Comparison of ENCODE assay signal across 18 cellular contexts in the genomic region with DNA sequence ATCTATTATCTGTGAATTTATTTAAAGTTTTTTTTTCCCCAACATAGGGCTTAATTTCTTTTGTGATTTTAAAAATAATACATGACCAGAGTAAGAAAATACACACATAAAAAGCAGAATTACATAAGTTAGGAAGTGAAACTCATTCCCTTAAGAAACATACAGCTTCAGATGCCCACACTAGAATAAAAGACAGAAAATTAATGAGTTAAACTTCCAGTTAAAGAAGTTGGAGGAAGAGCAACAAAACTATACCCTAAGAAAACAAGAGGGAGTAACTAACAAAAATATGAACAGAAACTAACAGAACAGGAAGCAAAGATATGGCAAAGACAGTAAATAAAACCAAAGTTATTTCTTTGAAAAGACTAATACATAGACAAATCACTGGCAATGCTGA.
"Had no signal": no experiment of that assay in that cellular context is flagged by ENCODE, and none has a peak within 500 bp of the region (broad histone marks: within the 10 kb centered on the region; RNA-seq: fewer than 3 reads in every experiment).

No MANE protein-coding gene starts in this region.

- ATAC-seq: activated T-helper 17 cell treated with anti-CD3 and anti-CD28 coated beads, Interleukin-2, amount 50 U/mL, for 72 hours; body of pancreas; left lobe of liver; natural killer cell treated with Interleukin-12 subunit alpha and Interleukin-12 subunit beta and Interleukin-15 and Interleukin-18, amount 100 ng/mL, for 72 hours; right cardiac atrium had no signal

- H3K9me3 Mint-ChIP-seq: activated T-helper 17 cell treated with anti-CD3 and anti-CD28 coated beads, Interleukin-2, amount 50 U/mL, for 72 hours; natural killer cell treated with Interleukin-12 subunit alpha and Interleukin-12 subunit beta and Interleukin-15 and Interleukin-18, amount 100 ng/mL, for 72 hours had no signal

- DNase-seq: activated CD4-positive, alpha-beta T cell treated with anti-CD3 and anti-CD28 coated beads for 4 hours; activated CD4-positive, alpha-beta T cell treated with anti-CD3 and anti-CD28 coated beads, Interleukin-2, amount 50 U/mL, for 4 hours; activated naive CD4-positive, alpha-beta T cell; aorta; body of pancreas; effector CD8-positive, alpha-beta T cell; kidney glomerular epithelial cell; mucosa of descending colon; posterior cingulate gyrus; right cardiac atrium; spleen; stimulated activated naive CD4-positive, alpha-beta T cell treated with Interleukin-2 at 50 U/mL for 16 hours; trophoblast cell; uterus had no signal

- H3K36me3 Mint-ChIP-seq: activated naive CD4-positive, alpha-beta T cell treated with anti-CD3 and anti-CD28 coated beads, Interleukin-2, amount 50 U/mL, for 72 hours; natural killer cell treated with Interleukin-12 subunit alpha and Interleukin-12 subunit beta and Interleukin-15 and Interleukin-18, amount 100 ng/mL, for 72 hours had no signal

- H3K27me3 Mint-ChIP-seq: activated T-helper 17 cell treated with anti-CD3 and anti-CD28 coated beads, Interleukin-2, amount 50 U/mL, for 72 hours had no signal

- H3K27ac Mint-ChIP-seq: activated naive CD4-positive, alpha-beta T cell treated with anti-CD3 and anti-CD28 coated beads, Interleukin-2, amount 50 U/mL, for 72 hours; activated T-helper 17 cell treated with anti-CD3 and anti-CD28 coated beads, Interleukin-2, amount 50 U/mL, for 72 hours; natural killer cell treated with Interleukin-12 subunit alpha and Interleukin-12 subunit beta and Interleukin-15 and Interleukin-18, amount 100 ng/mL, for 72 hours had no signal

- H3K4me3 Mint-ChIP-seq: activated T-helper 17 cell treated with anti-CD3 and anti-CD28 coated beads, Interleukin-2, amount 50 U/mL, for 72 hours; natural killer cell treated with Interleukin-12 subunit alpha and Interleukin-12 subunit beta and Interleukin-15 and Interleukin-18, amount 100 ng/mL, for 72 hours had no signal
